In the genomic region with DNA sequence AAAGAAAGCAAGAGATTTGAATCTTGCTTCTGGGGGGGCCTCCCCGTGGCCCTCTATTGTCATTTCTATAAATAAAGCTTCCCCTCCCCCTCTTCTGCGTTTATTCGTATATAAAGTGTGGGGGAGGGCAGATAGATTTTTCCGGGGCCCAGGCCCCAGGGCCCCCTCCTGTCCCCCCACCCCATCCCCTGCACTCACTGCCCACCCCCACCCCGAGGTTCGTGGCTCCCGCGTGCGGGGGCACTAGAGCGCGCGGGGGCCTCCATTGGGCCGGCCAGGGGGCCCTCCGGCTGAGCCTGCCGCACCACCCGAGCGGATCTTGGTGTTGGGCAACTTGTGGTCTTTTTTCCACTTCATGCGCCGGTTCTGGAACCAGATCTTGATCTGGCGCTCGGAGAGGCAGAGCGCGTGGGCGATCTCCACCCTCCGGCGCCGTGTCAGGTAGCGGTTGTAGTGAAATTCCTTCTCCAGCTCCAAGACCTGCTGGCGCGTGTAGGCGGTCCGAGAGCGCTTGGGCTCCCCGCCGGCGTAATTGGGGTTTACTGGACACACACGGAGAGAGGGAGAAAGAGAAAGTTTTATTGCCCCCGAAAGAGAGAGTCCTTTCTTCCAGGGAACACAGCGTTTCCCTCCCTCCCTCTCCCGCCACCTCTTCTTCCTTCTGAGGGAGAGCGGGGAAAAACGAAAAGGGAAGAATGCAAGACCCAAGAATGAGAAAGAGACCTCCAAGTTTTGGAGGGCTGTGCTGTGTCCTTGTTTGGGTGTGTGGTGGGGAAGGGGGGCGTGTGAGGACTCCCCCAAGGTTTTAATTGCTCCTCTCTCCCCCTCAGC, we compare ENCODE assay signal across 9 cellular contexts. TPM values are rescaled to one million over a fixed set of nuclear protein-coding genes. Genes with fewer than 3 reads are reported as not detected.
A peak's percentile ranks its signal among the peaks of the same experiment; 100 is the strongest.
DNase-seq lines count a peak whose midpoint lies in the region; ATAC-seq, FAIRE-seq and TF ChIP-seq lines count a peak whose summit lies in the region.
"Had no signal": no experiment of that assay in that cellular context is flagged by ENCODE, and none has a peak within 500 bp of the region (broad histone marks: within the 10 kb centered on the region; RNA-seq: fewer than 3 reads in every experiment).

No MANE protein-coding gene starts in this region.

- H3K4me3 ChIP-seq in SK-N-SH (ENCODE audit: low read depth in 2 of 2, low read length in 1 of 2) (no peak overlapping the region), iPS-15b (ENCODE audit: low read depth, low read length) (peak overlapping the region; percentile 23)

- H3K9me3 Mint-ChIP-seq in activated B cell treated with CpG ODN at 0.5 μM for 24 hours, result no peaks in the 10 kb centered on the region
- H3K9me3 Mint-ChIP-seq in stimulated activated naive CD8-positive, alpha-beta T cell treated with anti-CD3 and anti-CD28 coated beads, Interleukin-15, amount 100 ng/mL, for 72 hours, result no peaks in the 10 kb centered on the region

- no peak for TF ChIP-seq RAD21 in SK-N-SH (IDR thresholded peaks at IDR 0.05; ENCODE audit: low read length)

- peaks cover 32% of the 10 kb centered on the region for H3K27me3 Mint-ChIP-seq in activated B cell treated with CpG ODN at 0.5 μM for 24 hours
- H3K27me3 Mint-ChIP-seq in stimulated activated naive CD8-positive, alpha-beta T cell treated with anti-CD3 and anti-CD28 coated beads, Interleukin-15, amount 100 ng/mL, for 72 hours, result peaks cover 50% of the 10 kb centered on the region

- H3K9ac ChIP-seq in SK-N-SH, result no peak overlapping the region
- H3K9ac ChIP-seq in iPS-15b (ENCODE audit: low read depth, low read length), result no peak overlapping the region

- no peak for TF ChIP-seq CTCF in SK-N-SH (IDR thresholded peaks at IDR 0.05)
- no peak for TF ChIP-seq CTCF in activated B cell treated with CpG ODN at 0.5 μM for 24 hours (IDR thresholded peaks at IDR 0.05)

- no peak overlapping the region for H3K27ac ChIP-seq in SK-N-SH (ENCODE audit: low read depth in 2 of 2, low read length in 1 of 2)

- no peaks in the 10 kb centered on the region for H3K36me3 ChIP-seq in SK-N-SH (replicated peaks in 1 of 2; ENCODE audit: control insufficient read depth in 1 of 2, insufficient read depth in 2 of 2, low read length in 1 of 2)
- H3K36me3 ChIP-seq in iPS-15b (ENCODE audit: control insufficient read depth, insufficient read depth, low read length), result no peaks in the 10 kb centered on the region

- WGBS in SK-N-SH (ENCODE audit: low lambda C conversion rate), result 23% methylated on average over 41 of the region's 43 CpGs

- peaks cover 94% of the 10 kb centered on the region for H3K27me3 ChIP-seq in SK-N-SH (ENCODE audit: insufficient read depth)
- H3K27me3 ChIP-seq in iPS-15b (ENCODE audit: control insufficient read depth, insufficient read depth, low read length), result peaks cover 96% of the 10 kb centered on the region

- H3K79me2 ChIP-seq in SK-N-SH (ENCODE audit: insufficient read depth), result no peaks in the 10 kb centered on the region

- intact Hi-C loops in activated B cell treated with CpG ODN at 0.5 μM for 24 hours (cut with micrococcal nuclease), result no loop called here

- no peak overlapping the region for H3K4me2 ChIP-seq in SK-N-SH

- CTCF ChIA-PET in SK-N-SH (lab: Yijun Ruan, JAX), result interaction anchor here (0.8 to 1.4 kb wide), 3 partner anchors 17 to 41 kb away, joined by 3 to 5 read pairs (median 3); no protein-coding TSS in a partner anchor
- CTCF ChIA-PET in activated B cell treated with CpG ODN at 0.5 μM for 24 hours (lab: Charles Lee), result no interaction called here

- H2AFZ ChIP-seq in SK-N-SH (ENCODE audit: low read depth), result no peak overlapping the region

- ATAC-seq in SK-N-SH treated with all-trans-retinoic acid at 6 μM for 48 hours (no peak), activated B cell treated with CpG ODN at 0.5 μM for 24 hours (ENCODE audit: low read depth) (no peak), GM19397 (IDR thresholded peaks at IDR 0.05; ENCODE audit: unreplicated experiment) (no peak), GM18502 (IDR thresholded peaks at IDR 0.05; ENCODE audit: poor library complexity, unreplicated experiment) (no peak)
- ATAC-seq in stimulated activated naive CD8-positive, alpha-beta T cell treated with anti-CD3 and anti-CD28 coated beads, Interleukin-15, amount 100 ng/mL, for 72 hours, result no peak

- no peak for FAIRE-seq in frontal cortex (lab: Jason Lieb, UNC)
- FAIRE-seq: small intestine had no signal

- H4K20me1 ChIP-seq in SK-N-SH (ENCODE audit: insufficient read depth), result peaks cover 9% of the 10 kb centered on the region; the same call in 1 of the 2 replicates

- peaks cover 40% of the 10 kb centered on the region for H3K4me1 Mint-ChIP-seq in activated B cell treated with CpG ODN at 0.5 μM for 24 hours
- H3K4me1 Mint-ChIP-seq in stimulated activated naive CD8-positive, alpha-beta T cell treated with anti-CD3 and anti-CD28 coated beads, Interleukin-15, amount 100 ng/mL, for 72 hours, result peaks cover 55% of the 10 kb centered on the region

- H3K27ac Mint-ChIP-seq in activated B cell treated with CpG ODN at 0.5 μM for 24 hours, result no peak overlapping the region
- no peak overlapping the region for H3K27ac Mint-ChIP-seq in stimulated activated naive CD8-positive, alpha-beta T cell treated with anti-CD3 and anti-CD28 coated beads, Interleukin-15, amount 100 ng/mL, for 72 hours

- TF ChIP-seq EP300 in SK-N-SH (IDR thresholded peaks at IDR 0.05; ENCODE audit: borderline replicate concordance in 1 of 2, low read depth in 1 of 2, low read length in 1 of 2), result no peak

- no peaks in the 10 kb centered on the region; a peak in 1 of 4 replicates for H3K4me1 ChIP-seq in SK-N-SH (ENCODE audit: control insufficient read depth in 1 of 2, insufficient read depth in 2 of 2, low read depth in 1 of 2, low read length in 1 of 2)
- no peaks in the 10 kb centered on the region for H3K4me1 ChIP-seq in iPS-15b (ENCODE audit: control insufficient read depth, insufficient read depth, low read length)

- H3K9me2 ChIP-seq in SK-N-SH, result no peaks in the 10 kb centered on the region

- H3K36me3 Mint-ChIP-seq in activated B cell treated with CpG ODN at 0.5 μM for 24 hours (ENCODE audit: low read depth), result peaks cover 2% of the 10 kb centered on the region

- H3K4me3 Mint-ChIP-seq in activated B cell treated with CpG ODN at 0.5 μM for 24 hours, result peak overlapping the region; percentile 80
- H3K4me3 Mint-ChIP-seq in stimulated activated naive CD8-positive, alpha-beta T cell treated with anti-CD3 and anti-CD28 coated beads, Interleukin-15, amount 100 ng/mL, for 72 hours, result peak overlapping the region; percentile 74 to 75

- POLR2A ChIA-PET in SK-N-SH (lab: Yijun Ruan, JAX), result no interaction called here
- POLR2A ChIA-PET in activated B cell treated with CpG ODN at 0.5 μM for 24 hours (lab: Charles Lee), result interaction anchor here (0.7 to 0.8 kb wide), 2 partner anchors 32 to 172 kb away, joined by 3 read pairs; no protein-coding TSS in a partner anchor

- H3K9me3 ChIP-seq in SK-N-SH, result no peaks in the 10 kb centered on the region
- H3K9me3 ChIP-seq in iPS-15b (ENCODE audit: control insufficient read depth, insufficient read depth, low read length), result no peaks in the 10 kb centered on the region

- no peak for DNase-seq in SK-N-SH
- DNase-seq in activated B cell treated with CpG ODN at 0.5 μM for 24 hours, result no peak
- DNase-seq in stimulated activated naive CD8-positive, alpha-beta T cell treated with anti-CD3 and anti-CD28 coated beads, Interleukin-15, amount 100 ng/mL, for 72 hours, result no peak
- DNase-seq in frontal cortex (ENCODE audit: low spot score in 2 of 2), result no peak
- DNase-seq: small intestine had no signal

- peaks cover 4% of the 10 kb centered on the region for H3F3A ChIP-seq in SK-N-SH (replicated peaks; ENCODE audit: insufficient read depth)

TF ChIP-seq in SK-N-SH, 30 proteins besides CTCF, POLR2A, EP300 and RAD21:
- no peak for TF ChIP-seq RCOR1 (IDR thresholded peaks at IDR 0.05; ENCODE audit: low read length)
- TF ChIP-seq EZH2phosphoT487 (IDR thresholded peaks at IDR 0.05; ENCODE audit: borderline replicate concordance, low read depth), result 0 out of 2 replicates have a peak, but pooled peaks have one; percentile 19

TF ChIP-seq in SK-N-SH treated with all-trans-retinoic acid at 6 μM for 48 hours, 23 proteins besides CTCF, POLR2A, EP300 and RAD21:
- no peak for TF ChIP-seq SNAI2 (CRISPR knock-in tag; IDR thresholded peaks at IDR 0.05)
TF ChIP-seq in SK-N-SH treated with all-trans-retinoic acid at 6 μM for 48 hours: peak in this region for 0.

RNA-seq across cellular contexts. Expression of a gene that starts 1.5 kb away (rescaled TPM):
- polyA plus RNA-seq in SK-N-SH (2012; rRNA removed), result 0.03 TPM in 2 replicates
- 0.03 TPM in 2 replicates for polyA plus RNA-seq in SK-N-SH (2012; cell fraction: cytosol; rRNA removed)
- 0.04 and 0.05 TPM in 2 replicates for polyA plus RNA-seq in SK-N-SH (2012; cell fraction: nucleus; rRNA removed)
- total RNA-seq in activated B cell treated with CpG ODN at 0.5 μM for 24 hours (0.88 and 1.4 TPM in 2 replicates), frontal cortex (not detected)

RNA-seq across cellular contexts. Expression of a gene that starts 13.3 kb away (rescaled TPM):
- polyA plus RNA-seq in SK-N-SH (2012; rRNA removed), result 0.10 and 0.46 TPM in 2 replicates
- polyA plus RNA-seq in SK-N-SH (2012; cell fraction: cytosol; rRNA removed), result 0.16 and 0.17 TPM in 2 replicates
- polyA plus RNA-seq in SK-N-SH (2012; cell fraction: nucleus; rRNA removed), result 0.64 and 1.1 TPM in 2 replicates
- total RNA-seq in activated B cell treated with CpG ODN at 0.5 μM for 24 hours (1.4 and 2.6 TPM in 2 replicates), frontal cortex (not detected)

RNA-seq across cellular contexts. Expression of a gene that starts 16.9 kb away (rescaled TPM):
- polyA plus RNA-seq in SK-N-SH (2012; rRNA removed), result not detected in 2 replicates
- 0.01 TPM in 1 of 2 replicates, not detected in the other for polyA plus RNA-seq in SK-N-SH (2012; cell fraction: cytosol; rRNA removed)
- polyA plus RNA-seq in SK-N-SH (2012; cell fraction: nucleus; rRNA removed), result not detected in 2 replicates
- total RNA-seq in activated B cell treated with CpG ODN at 0.5 μM for 24 hours (not detected in 2 replicates), frontal cortex (not detected)

RNA-seq across cellular contexts. Expression of a gene that starts 28.1 kb away (rescaled TPM):
- polyA plus RNA-seq in SK-N-SH (2012; rRNA removed), result not detected in 2 replicates
- polyA plus RNA-seq in SK-N-SH (2012; cell fraction: cytosol; rRNA removed), result not detected in 2 replicates
- polyA plus RNA-seq in SK-N-SH (2012; cell fraction: nucleus; rRNA removed), result not detected in 2 replicates
- total RNA-seq in activated B cell treated with CpG ODN at 0.5 μM for 24 hours, result not detected in 2 replicates
- total RNA-seq in frontal cortex, result not detected

RNA-seq across cellular contexts. Expression of a gene that starts 31.8 kb away (rescaled TPM):
- polyA plus RNA-seq in SK-N-SH (2012; rRNA removed), result 1.2 and 1.9 TPM in 2 replicates
- 0.73 and 1.1 TPM in 2 replicates for polyA plus RNA-seq in SK-N-SH (2012; cell fraction: cytosol; rRNA removed)
- polyA plus RNA-seq in SK-N-SH (2012; cell fraction: nucleus; rRNA removed), result 2.6 and 3.2 TPM in 2 replicates
- 2.2 and 2.9 TPM in 2 replicates for total RNA-seq in activated B cell treated with CpG ODN at 0.5 μM for 24 hours
- not detected for total RNA-seq in frontal cortex
